Comparison of ENCODE assay signal across 1 cellular context in genomic region chr6:144657691-144658090, GRCh38.
TF ChIP-seq lines count a peak whose summit lies in the region.

No MANE protein-coding gene starts in this region.

TF ChIP-seq in H1, 55 proteins besides CTCF, POLR2A, EP300 and RAD21 (continued from another document):
- no peak for TF ChIP-seq E2F6 (IDR thresholded peaks at IDR 0.05)
- no peak for TF ChIP-seq SRF (IDR thresholded peaks at IDR 0.05; ENCODE audit: low read depth, low read length)
- 0 out of 2 replicates have a peak, but pooled peaks have one; percentile 11 for TF ChIP-seq SP1 (IDR thresholded peaks at IDR 0.05; ENCODE audit: low read depth, low read length)
- TF ChIP-seq CBX8 (IDR thresholded peaks at IDR 0.05; ENCODE audit: borderline replicate concordance, low read depth, low read length), result no peak
- no peak for TF ChIP-seq BRCA1 (IDR thresholded peaks at IDR 0.05; ENCODE audit: low read depth, low read length)
- no peak for TF ChIP-seq CBX5 (IDR thresholded peaks at IDR 0.05; ENCODE audit: low read depth, low read length)
- TF ChIP-seq CHD7 (IDR thresholded peaks at IDR 0.05; ENCODE audit: insufficient replicate concordance, low read length), result peak; percentile 68
- TF ChIP-seq SUZ12 (IDR thresholded peaks at IDR 0.05; ENCODE audit: low read length), result no peak
- no peak for TF ChIP-seq CTBP2 (IDR thresholded peaks at IDR 0.05; ENCODE audit: borderline replicate concordance, insufficient read depth, insufficient read length, low read length)
- TF ChIP-seq TEAD4 (IDR thresholded peaks at IDR 0.05; ENCODE audit: low read depth, low read length), result no peak
- no peak for TF ChIP-seq ASH2L (IDR thresholded peaks at IDR 0.05; ENCODE audit: low read length)
- peak in 1 of 2 experiments; percentile 24 for TF ChIP-seq BCL11A (IDR thresholded peaks at IDR 0.05; ENCODE audit: low read depth in 2 of 2, low read length in 2 of 2)
- TF ChIP-seq TAF7 (optimal IDR thresholded peaks at IDR 0.05; ENCODE audit: borderline replicate concordance, low read depth, low read length), result no peak
- TF ChIP-seq POU5F1 (IDR thresholded peaks at IDR 0.05; ENCODE audit: low read depth, low read length), result peak; percentile 30; the same call in 1 of the 2 replicates
- no peak for TF ChIP-seq JUND (IDR thresholded peaks at IDR 0.05; ENCODE audit: low read length)
- no peak for TF ChIP-seq HDAC2 (IDR thresholded peaks at IDR 0.05; ENCODE audit: borderline replicate concordance in 1 of 2, low read depth in 2 of 2, low read length in 2 of 2)
- TF ChIP-seq TCF12 (IDR thresholded peaks at IDR 0.05; ENCODE audit: low read depth, low read length), result no peak
- TF ChIP-seq RXRA (IDR thresholded peaks at IDR 0.05; ENCODE audit: insufficient read depth, low read depth, low read length), result no peak
- no peak for TF ChIP-seq POLR2AphosphoS5 (IDR thresholded peaks at IDR 0.05; ENCODE audit: low read depth, low read length)
- TF ChIP-seq CHD1 (IDR thresholded peaks at IDR 0.05; ENCODE audit: low read depth, low read length), result no peak
- no peak for TF ChIP-seq SP2 (IDR thresholded peaks at IDR 0.05; ENCODE audit: low read length)
- TF ChIP-seq CEBPB (IDR thresholded peaks at IDR 0.05; ENCODE audit: low read depth, low read length), result no peak
- TF ChIP-seq RBBP5 (IDR thresholded peaks at IDR 0.05; ENCODE audit: borderline replicate concordance, low read depth, low read length), result no peak
